Comparison of ENCODE assay signal across 8 cellular contexts in genomic region chr17:77887464-77888241, GRCh38.
DNase-seq lines count a peak whose midpoint lies in the region; ATAC-seq and TF ChIP-seq lines count a peak whose summit lies in the region.

No MANE protein-coding gene starts in this region.

- TF ChIP-seq CTCF in BE2C (IDR thresholded peaks at IDR 0.05; ENCODE audit: low read depth, low read length) (no peak), coronary artery (IDR thresholded peaks at IDR 0.05) (no peak), left lung (IDR thresholded peaks at IDR 0.05) (no peak)

- intact Hi-C loops in left lung (cut with DNase I), result no loop called here

- ATAC-seq in left lung (peak; percentile 82), GM19351 (IDR thresholded peaks at IDR 0.05; ENCODE audit: unreplicated experiment) (no peak)

- no peaks in the 10 kb centered on the region for H3K36me3 ChIP-seq in BE2C
- H3K36me3 ChIP-seq in left lung, result no peaks in the 10 kb centered on the region

- H3K4me1 ChIP-seq in BE2C (peaks cover 30% of the 10 kb centered on the region), left lung (peaks cover 0 to 39% of the 10 kb centered on the region in 2 donors)

- H3K4me3 ChIP-seq in BE2C (ENCODE audit: low read depth, low read length) (peak overlapping the region; percentile 56), coronary artery (peak overlapping the region; percentile 80), left lung (peak overlapping the region; percentile 39 to 49)

- H3K9me3 ChIP-seq in BE2C, result no peaks in the 10 kb centered on the region
- no peaks in the 10 kb centered on the region for H3K9me3 ChIP-seq in left lung

- H3K27ac ChIP-seq in coronary artery (peak overlapping the region; percentile 84 to 88), left lung (peak overlapping the region; percentile 16 to 90)

- DNase-seq in BE2C, result no peak
- DNase-seq in NCI-H1105 treated with DMSO at 0.1 percent for 48 hours (lab: John Stamatoyannopoulos, UW), result peak; percentile 59
- peak; percentile 36 to 45 for DNase-seq in activated CD4-positive, alpha-beta T cell treated with anti-CD3 and anti-CD28 coated beads, Interleukin-2, amount 50 U/mL, for 24 hours (ENCODE audit: low read depth in 1 of 2, low spot score in 1 of 2)
- DNase-seq in coronary artery (ENCODE audit: low spot score), result peak; percentile 95
- DNase-seq in left lung, result peak; percentile 87 to 95
- peak in 3 of 4 experiments; percentile 26 to 45 (median 38) for DNase-seq in stimulated activated CD4-positive, alpha-beta T cell treated with anti-CD3 and anti-CD28 coated beads, Interleukin-1b, Interleukin-23, amount 100 ng/mL, for 24 hours (ENCODE audit: low read depth in 4 of 4, low spot score in 1 of 4)
- DNase-seq in HuH-7.5 (ENCODE audit: low spot score), result no peak

- H3K27me3 ChIP-seq in BE2C (no peaks in the 10 kb centered on the region), left lung (peaks cover 0 to 81% of the 10 kb centered on the region in 2 donors)

Comparison
In these comparisons a context has a peak if more than half of its experiments do, and no peak if none do; other contexts are left out.
1. DNase-seq: peak in NCI-H1105 treated with DMSO at 0.1 percent for 48 hours (single experiment), activated CD4-positive, alpha-beta T cell treated with anti-CD3 and anti-CD28 coated beads, Interleukin-2, amount 50 U/mL, for 24 hours (2 of 2), coronary artery (single experiment), left lung (2 of 2) and stimulated activated CD4-positive, alpha-beta T cell treated with anti-CD3 and anti-CD28 coated beads, Interleukin-1b, Interleukin-23, amount 100 ng/mL, for 24 hours (3 of 4); none in BE2C (single experiment) and HuH-7.5 (single experiment).
2. Peak in every context shown above with its lines, with median percentiles within 50 percentile points of each other: H3K4me3 ChIP-seq.